ENCODE assay signal across 15 cellular contexts in the genomic region with DNA sequence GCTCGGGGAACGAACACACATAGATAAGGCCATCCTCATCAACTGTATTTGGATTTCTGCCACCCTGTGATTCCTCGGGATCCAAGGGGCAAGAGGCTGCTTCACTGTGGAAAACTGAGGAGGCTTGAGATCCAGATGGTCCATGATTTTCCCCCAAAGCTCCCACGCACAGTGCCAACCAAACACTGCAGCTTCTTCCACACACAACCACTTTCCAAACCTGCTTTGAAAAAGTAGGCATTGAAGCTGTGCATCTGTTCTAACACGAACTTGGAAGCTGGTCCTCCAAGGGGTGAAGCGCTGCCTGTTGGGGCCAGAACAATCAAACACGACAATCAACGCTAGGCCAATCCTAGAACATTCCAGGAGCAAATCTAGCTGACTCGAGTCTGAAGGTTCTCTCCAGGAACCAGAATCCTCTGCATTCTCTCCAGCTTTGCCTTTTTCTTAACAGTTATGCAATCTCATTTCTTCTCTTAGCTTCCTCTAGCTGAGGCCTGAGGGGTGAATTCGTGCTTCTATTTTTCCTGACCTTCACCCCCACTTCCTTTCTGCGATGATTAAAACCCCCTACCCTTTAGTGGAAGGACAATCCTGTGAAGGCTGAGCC.
DNase-seq lines count a peak whose midpoint lies in the region; TF ChIP-seq lines count a peak whose summit lies in the region.
"Had no signal": no experiment of that assay in that cellular context is flagged by ENCODE, and none has a peak within 500 bp of the region (broad histone marks: within the 10 kb centered on the region; RNA-seq: fewer than 3 reads in every experiment).

No MANE protein-coding gene starts in this region.

- DNase-seq in activated CD8-positive, alpha-beta memory T cell treated with anti-CD3 and anti-CD28 coated beads for 24 hours = peak; percentile 17
- DNase-seq in activated CD8-positive, alpha-beta memory T cell treated with anti-CD3 and anti-CD28 coated beads, Interleukin-2, amount 50 U/mL, for 4 hours = no peak
- DNase-seq in fibroblast of the aortic adventitia (ENCODE audit: low read depth) (peak; percentile 46), uterus (peak in 1 of 2 donors; percentile 11), Calu3 (no peak), NCI-H1694 treated with DMSO at 0.1 percent for 48 hours (lab: John Stamatoyannopoulos, UW) (no peak), SK-N-DZ (ENCODE audit: low spot score) (no peak)
- DNase-seq: activated naive CD4-positive, alpha-beta T cell treated with Interleukin-2 at 50 U/mL for 16 hours; DMS79 treated with DMSO at 0.1 percent for 48 hours; foreskin keratinocyte; NCI-H1417 treated with DMSO at 0.1 percent for 48 hours; NCI-H774 had no signal

- CTCF ChIA-PET in Calu3 (lab: Charles Lee) = no interaction called here

- BruUV-seq in Calu3 (replicated peaks; lab: Mats Ljungman, UMichigan) = no TSS peak

- TF ChIP-seq POLR2A in uterus (IDR thresholded peaks at IDR 0.05) = no peak

- no peaks in the 10 kb centered on the region for H3K27me3 ChIP-seq in uterus
- H3K27me3 ChIP-seq: foreskin keratinocyte, tibial artery had no signal

- H3K36me3 Mint-ChIP-seq in nephron (ENCODE audit: low read depth) (no peaks in the 10 kb centered on the region), Calu3 (ENCODE audit: insufficient read depth, unreplicated experiment) (peaks cover 8% of the 10 kb centered on the region)

- peak overlapping the region; percentile 73 to 75 for H3K27ac ChIP-seq in uterus
- H3K27ac ChIP-seq: A549, foreskin keratinocyte, tibial artery had no signal

- H3K4me3 ChIP-seq in fibroblast of the aortic adventitia (ENCODE audit: low read depth, low read length) (no peak overlapping the region), uterus (no peak overlapping the region)
- H3K4me3 ChIP-seq: A549, tibial artery had no signal

- H3K36me3 ChIP-seq in uterus = no peaks in the 10 kb centered on the region

- TF ChIP-seq CTCF in fibroblast of the aortic adventitia (IDR thresholded peaks at IDR 0.05; ENCODE audit: insufficient read depth, low read length) = no peak
- no peak for TF ChIP-seq CTCF in nephron (IDR thresholded peaks at IDR 0.05; ENCODE audit: unreplicated experiment in 3 of 3)
- TF ChIP-seq CTCF in uterus (IDR thresholded peaks at IDR 0.05) = no peak
- TF ChIP-seq CTCF in Calu3 (IDR thresholded peaks at IDR 0.05; ENCODE audit: unreplicated experiment) = no peak

- H3K4me3 Mint-ChIP-seq in nephron (peak overlapping the region in 1 of 3 experiments; percentile 63), Calu3 (ENCODE audit: low read depth, unreplicated experiment) (no peak overlapping the region)

- H3K27me3 Mint-ChIP-seq in nephron (ENCODE audit: low read depth) (no peaks in the 10 kb centered on the region), Calu3 (ENCODE audit: unreplicated experiment) (no peaks in the 10 kb centered on the region)

- no peaks in the 10 kb centered on the region for H3K9me3 Mint-ChIP-seq in nephron
- H3K9me3 Mint-ChIP-seq in Calu3 (ENCODE audit: low read depth, unreplicated experiment) = no peaks in the 10 kb centered on the region

- no peaks in the 10 kb centered on the region for H3K4me1 ChIP-seq in uterus
- H3K4me1 ChIP-seq: A549, foreskin keratinocyte, tibial artery had no signal

- peak overlapping the region; percentile 84 to 98 (median 90) for H3K27ac Mint-ChIP-seq in nephron
- H3K27ac Mint-ChIP-seq in Calu3 (ENCODE audit: unreplicated experiment) = no peak overlapping the region

- H3K4me1 Mint-ChIP-seq in nephron (peaks cover 28% of the 10 kb centered on the region), Calu3 (ENCODE audit: low read depth, unreplicated experiment) (no peaks in the 10 kb centered on the region)

- H3K9me3 ChIP-seq in uterus = no peaks in the 10 kb centered on the region
- H3K9me3 ChIP-seq: A549, tibial artery had no signal

- intact Hi-C loops in uterus (cut with DNase I; ENCODE audit: low total_unique reads) = no loop called here
- intact Hi-C loops in Calu3 (cut with micrococcal nuclease; ENCODE audit: unreplicated experiment) = no loop called here

Comparison
In these comparisons a context has a peak if more than half of its experiments do, and no peak if none do; other contexts are left out.
1. DNase-seq: peak in activated CD8-positive, alpha-beta memory T cell treated with anti-CD3 and anti-CD28 coated beads for 24 hours (single experiment) and fibroblast of the aortic adventitia (single experiment); none in activated CD8-positive, alpha-beta memory T cell treated with anti-CD3 and anti-CD28 coated beads, Interleukin-2, amount 50 U/mL, for 4 hours (single experiment), Calu3 (single experiment), NCI-H1694 treated with DMSO at 0.1 percent for 48 hours (single experiment) and SK-N-DZ (single experiment).